ENCODE assay signal across 1 cellular context in the genomic region with DNA sequence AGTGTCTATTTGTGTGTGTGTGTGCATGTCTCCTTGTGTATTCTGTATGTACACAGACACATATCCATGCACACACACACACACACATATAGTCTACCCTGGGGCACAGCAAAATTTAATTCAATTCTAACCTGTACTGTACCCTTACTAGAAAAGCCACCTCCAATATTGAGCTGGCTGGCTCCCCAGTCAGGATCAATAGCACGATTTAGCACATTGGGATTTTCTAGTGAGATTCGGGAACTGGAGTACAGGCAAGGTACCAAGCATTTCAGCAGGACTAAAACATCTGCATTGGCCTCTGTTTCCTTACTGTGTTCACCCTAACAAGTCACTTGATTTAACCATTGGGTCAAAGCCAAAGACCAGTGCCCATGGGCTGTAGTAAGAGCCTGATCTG.
TF ChIP-seq lines count a peak whose summit lies in the region.

No MANE protein-coding gene starts in this region.

TF ChIP-seq in WTC11, 78 proteins besides CTCF, POLR2A, EP300 and RAD21 (continued from another document):
- TF ChIP-seq, protein P1, sequence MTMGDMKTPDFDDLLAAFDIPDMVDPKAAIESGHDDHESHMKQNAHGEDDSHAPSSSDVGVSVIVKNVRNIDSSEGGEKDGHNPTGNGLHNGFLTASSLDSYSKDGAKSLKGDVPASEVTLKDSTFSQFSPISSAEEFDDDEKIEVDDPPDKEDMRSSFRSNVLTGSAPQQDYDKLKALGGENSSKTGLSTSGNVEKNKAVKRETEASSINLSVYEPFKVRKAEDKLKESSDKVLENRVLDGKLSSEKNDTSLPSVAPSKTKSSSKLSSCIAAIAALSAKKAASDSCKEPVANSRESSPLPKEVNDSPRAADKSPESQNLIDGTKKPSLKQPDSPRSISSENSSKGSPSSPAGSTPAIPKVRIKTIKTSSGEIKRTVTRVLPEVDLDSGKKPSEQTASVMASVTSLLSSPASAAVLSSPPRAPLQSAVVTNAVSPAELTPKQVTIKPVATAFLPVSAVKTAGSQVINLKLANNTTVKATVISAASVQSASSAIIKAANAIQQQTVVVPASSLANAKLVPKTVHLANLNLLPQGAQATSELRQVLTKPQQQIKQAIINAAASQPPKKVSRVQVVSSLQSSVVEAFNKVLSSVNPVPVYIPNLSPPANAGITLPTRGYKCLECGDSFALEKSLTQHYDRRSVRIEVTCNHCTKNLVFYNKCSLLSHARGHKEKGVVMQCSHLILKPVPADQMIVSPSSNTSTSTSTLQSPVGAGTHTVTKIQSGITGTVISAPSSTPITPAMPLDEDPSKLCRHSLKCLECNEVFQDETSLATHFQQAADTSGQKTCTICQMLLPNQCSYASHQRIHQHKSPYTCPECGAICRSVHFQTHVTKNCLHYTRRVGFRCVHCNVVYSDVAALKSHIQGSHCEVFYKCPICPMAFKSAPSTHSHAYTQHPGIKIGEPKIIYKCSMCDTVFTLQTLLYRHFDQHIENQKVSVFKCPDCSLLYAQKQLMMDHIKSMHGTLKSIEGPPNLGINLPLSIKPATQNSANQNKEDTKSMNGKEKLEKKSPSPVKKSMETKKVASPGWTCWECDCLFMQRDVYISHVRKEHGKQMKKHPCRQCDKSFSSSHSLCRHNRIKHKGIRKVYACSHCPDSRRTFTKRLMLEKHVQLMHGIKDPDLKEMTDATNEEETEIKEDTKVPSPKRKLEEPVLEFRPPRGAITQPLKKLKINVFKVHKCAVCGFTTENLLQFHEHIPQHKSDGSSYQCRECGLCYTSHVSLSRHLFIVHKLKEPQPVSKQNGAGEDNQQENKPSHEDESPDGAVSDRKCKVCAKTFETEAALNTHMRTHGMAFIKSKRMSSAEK (CRISPR knock-in tag; IDR thresholded peaks at IDR 0.05; ENCODE audit: borderline replicate concordance), result no peak
- TF ChIP-seq, protein P2, sequence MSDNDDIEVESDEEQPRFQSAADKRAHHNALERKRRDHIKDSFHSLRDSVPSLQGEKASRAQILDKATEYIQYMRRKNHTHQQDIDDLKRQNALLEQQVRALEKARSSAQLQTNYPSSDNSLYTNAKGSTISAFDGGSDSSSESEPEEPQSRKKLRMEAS (CRISPR knock-in tag; IDR thresholded peaks at IDR 0.05), result no peak
- TF ChIP-seq, protein P3, sequence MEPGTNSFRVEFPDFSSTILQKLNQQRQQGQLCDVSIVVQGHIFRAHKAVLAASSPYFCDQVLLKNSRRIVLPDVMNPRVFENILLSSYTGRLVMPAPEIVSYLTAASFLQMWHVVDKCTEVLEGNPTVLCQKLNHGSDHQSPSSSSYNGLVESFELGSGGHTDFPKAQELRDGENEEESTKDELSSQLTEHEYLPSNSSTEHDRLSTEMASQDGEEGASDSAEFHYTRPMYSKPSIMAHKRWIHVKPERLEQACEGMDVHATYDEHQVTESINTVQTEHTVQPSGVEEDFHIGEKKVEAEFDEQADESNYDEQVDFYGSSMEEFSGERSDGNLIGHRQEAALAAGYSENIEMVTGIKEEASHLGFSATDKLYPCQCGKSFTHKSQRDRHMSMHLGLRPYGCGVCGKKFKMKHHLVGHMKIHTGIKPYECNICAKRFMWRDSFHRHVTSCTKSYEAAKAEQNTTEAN (CRISPR knock-in tag; IDR thresholded peaks at IDR 0.05), result no peak
- TF ChIP-seq PRRX2 (CRISPR knock-in tag; IDR thresholded peaks at IDR 0.05), result no peak
- TF ChIP-seq, protein P4, sequence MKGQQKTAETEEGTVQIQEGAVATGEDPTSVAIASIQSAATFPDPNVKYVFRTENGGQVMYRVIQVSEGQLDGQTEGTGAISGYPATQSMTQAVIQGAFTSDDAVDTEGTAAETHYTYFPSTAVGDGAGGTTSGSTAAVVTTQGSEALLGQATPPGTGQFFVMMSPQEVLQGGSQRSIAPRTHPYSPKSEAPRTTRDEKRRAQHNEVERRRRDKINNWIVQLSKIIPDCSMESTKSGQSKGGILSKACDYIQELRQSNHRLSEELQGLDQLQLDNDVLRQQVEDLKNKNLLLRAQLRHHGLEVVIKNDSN (CRISPR knock-in tag; IDR thresholded peaks at IDR 0.05), result no peak
